8 cellular contexts compared by ENCODE assay signal in the genomic region with DNA sequence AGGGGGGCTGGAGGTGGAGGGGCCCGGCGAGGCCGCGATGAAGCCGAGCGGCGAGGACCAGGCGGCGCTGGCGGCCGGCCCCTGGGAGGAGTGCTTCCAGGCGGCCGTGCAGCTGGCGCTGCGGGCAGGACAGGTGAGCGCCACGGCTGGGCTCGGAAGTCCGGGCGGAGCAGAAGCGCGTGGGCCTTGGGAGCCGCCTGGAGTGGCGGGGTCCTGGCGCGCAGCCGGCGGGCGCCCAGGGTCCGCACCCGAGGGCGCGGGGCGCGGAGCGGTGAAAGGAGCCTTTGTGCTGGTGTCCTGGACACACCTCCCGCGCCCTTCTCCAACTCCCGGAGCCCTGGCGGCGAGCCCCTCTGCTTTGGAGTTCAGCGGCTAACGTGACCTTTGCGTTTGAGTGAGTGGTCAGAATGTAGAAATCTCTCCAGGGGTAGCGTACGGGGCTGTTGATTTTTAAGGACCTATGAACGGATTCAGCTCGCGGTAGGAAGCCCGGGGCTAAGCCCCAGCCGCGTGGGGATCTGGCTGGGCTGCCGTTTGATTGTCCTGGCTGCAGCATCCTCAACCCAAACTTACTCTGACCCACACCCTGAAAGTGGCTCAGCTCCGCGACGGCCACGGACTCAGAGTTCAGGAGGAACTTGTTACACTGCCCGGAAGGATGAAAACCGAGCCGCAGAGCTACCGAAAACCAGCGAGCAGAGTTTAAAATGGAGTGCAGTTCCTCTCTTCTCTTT. TPM values are rescaled to one million over a fixed set of nuclear protein-coding genes. Genes with fewer than 3 reads are reported as not detected.
DNase-seq lines count a peak whose midpoint lies in the region; ATAC-seq and TF ChIP-seq lines count a peak whose summit lies in the region.

No MANE protein-coding gene starts in this region.

- H3K4me3 Mint-ChIP-seq in brain: peak overlapping the region; percentile 90 to 97 (median 95)

- H3K4me3 ChIP-seq in kidney epithelial cell (ENCODE audit: low read depth, low read length): peak overlapping the region; percentile 59

- TF ChIP-seq CTCF in brain (conservative IDR thresholded peaks at IDR 0.05) (no peak), kidney epithelial cell (IDR thresholded peaks at IDR 0.05; ENCODE audit: insufficient read depth, low read length, poor library complexity, severe bottlenecking) (no peak)

- ATAC-seq in GM18868 (IDR thresholded peaks at IDR 0.05; ENCODE audit: unreplicated experiment) (peak; percentile 12), HG03095 (IDR thresholded peaks at IDR 0.05; ENCODE audit: unreplicated experiment) (peak; percentile 23)

- no peaks in the 10 kb centered on the region for H3K36me3 Mint-ChIP-seq in brain

- peaks cover 18% of the 10 kb centered on the region for H3K27me3 Mint-ChIP-seq in brain

- peak overlapping the region; percentile 56 to 81 (median 72) for H3K27ac Mint-ChIP-seq in brain

- H3K4me1 Mint-ChIP-seq in brain: peaks cover 59% of the 10 kb centered on the region

- no peaks in the 10 kb centered on the region for H3K27me3 ChIP-seq in kidney epithelial cell (ENCODE audit: control insufficient read depth, insufficient read depth, low read length)

- DNase-seq in AG08395 (ENCODE audit: low spot score) (peak; percentile 32), RKO (ENCODE audit: low spot score) (peak; percentile 43), kidney epithelial cell (ENCODE audit: low read depth) (no peak), NCI-H1694 treated with DMSO at 0.1 percent for 48 hours (lab: John Stamatoyannopoulos, UW) (no peak)
- DNase-seq in stimulated activated CD4-positive, alpha-beta T cell treated with anti-CD3 and anti-CD28 coated beads, Interleukin-2, amount 100 ng/mL, for 48 hours: peak; percentile 10 to 16

- H3K9me3 Mint-ChIP-seq in brain: no peaks in the 10 kb centered on the region

- no peaks in the 10 kb centered on the region for H3K36me3 ChIP-seq in kidney epithelial cell (ENCODE audit: control insufficient read depth, insufficient read depth, low read length)

RNA-seq across cellular contexts. Expression of gene IMPA2, which starts 0.5 kb away (rescaled TPM):
- polyA plus RNA-seq in brain (ENCODE audit: insufficient read depth, low read depth, low replicate concordance): 27.8 TPM
- 24.9 and 30.7 TPM in 2 replicates for total RNA-seq in kidney epithelial cell

Comparison
In these comparisons a context has a peak if more than half of its experiments do, and no peak if none do; other contexts are left out.
1. DNase-seq: peak in AG08395 (single experiment), RKO (single experiment) and stimulated activated CD4-positive, alpha-beta T cell treated with anti-CD3 and anti-CD28 coated beads, Interleukin-2, amount 100 ng/mL, for 48 hours (2 of 2); none in kidney epithelial cell (single experiment) and NCI-H1694 treated with DMSO at 0.1 percent for 48 hours (single experiment).